In the genomic region with DNA sequence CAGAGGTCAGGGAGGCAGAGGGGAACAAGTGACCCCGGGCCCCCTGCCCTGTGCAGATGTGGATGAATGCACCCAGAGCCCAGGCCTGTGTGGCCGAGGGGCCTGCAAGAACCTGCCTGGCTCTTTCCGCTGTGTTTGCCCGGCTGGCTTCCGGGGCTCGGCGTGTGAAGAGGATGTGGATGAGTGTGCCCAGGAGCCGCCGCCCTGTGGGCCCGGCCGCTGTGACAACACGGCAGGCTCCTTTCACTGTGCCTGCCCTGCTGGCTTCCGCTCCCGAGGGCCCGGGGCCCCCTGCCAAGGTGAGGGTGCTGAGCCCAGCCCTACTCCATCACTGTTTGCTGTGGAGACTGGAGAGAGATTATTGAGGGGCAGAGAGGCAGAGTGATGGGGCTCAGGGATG, we compare ENCODE assay signal across 9 cellular contexts. TPM values are rescaled to one million over a fixed set of nuclear protein-coding genes. Genes with fewer than 3 reads are reported as not detected.
DNase-seq lines count a peak whose midpoint lies in the region; ATAC-seq and TF ChIP-seq lines count a peak whose summit lies in the region.
"Had no signal": no experiment of that assay in that cellular context is flagged by ENCODE, and none has a peak within 500 bp of the region (broad histone marks: within the 10 kb centered on the region; RNA-seq: fewer than 3 reads in every experiment).

No MANE protein-coding gene starts in this region.

- WGBS in heart left ventricle, 4 donors: 79 to 87% (median 85%) methylated on average over 10 to 15 of the region's 15 CpGs

- peaks cover 33% of the 10 kb centered on the region for H3K36me3 Mint-ChIP-seq in neural progenitor cell

- H3K27me3 ChIP-seq in heart left ventricle (no peaks in the 10 kb centered on the region), left lung (peaks cover 0 to 92% of the 10 kb centered on the region in 2 donors), vagina (no peaks in the 10 kb centered on the region), neural progenitor cell (peaks cover 70% of the 10 kb centered on the region)

- intact Hi-C loops in heart left ventricle (cut with DNase I) (no loop called here), Right ventricle myocardium superior (cut with DNase I) (no loop called here), left lung (cut with DNase I) (no loop called here), vagina (cut with DNase I) (no loop called here)

- peaks cover 30% of the 10 kb centered on the region for H4K20me1 ChIP-seq in neural progenitor cell (ENCODE audit: low read depth)

- H3K4me1 Mint-ChIP-seq in neural progenitor cell: peaks cover 33% of the 10 kb centered on the region

- no peak overlapping the region for H3K4me3 Mint-ChIP-seq in neural progenitor cell

- peak in 2 of 5 donors; percentile 13 to 46 for DNase-seq in heart left ventricle
- DNase-seq in Right ventricle myocardium superior: no peak
- DNase-seq in activated effector memory CD4-positive, alpha-beta T cell treated with Interleukin-2 at 50 U/mL for 16 hours: peak; percentile 53
- DNase-seq in left lung: peak in 1 of 2 donors; percentile 86
- DNase-seq in vagina (ENCODE audit: extremely low spot score in 2 of 2): no peak
- DNase-seq in neural progenitor cell (ENCODE audit: low spot score): no peak
- no peak for DNase-seq in NCI-H1436 treated with DMSO at 0.1 percent for 48 hours (lab: John Stamatoyannopoulos, UW)
- DNase-seq in NCI-H774 (lab: John Stamatoyannopoulos, UW): no peak

- peaks cover 40% of the 10 kb centered on the region for H3K27me3 Mint-ChIP-seq in neural progenitor cell (ENCODE audit: insufficient read depth, low read depth)

- ATAC-seq in heart left ventricle (no peak), Right ventricle myocardium superior (ENCODE audit: poor library complexity) (no peak), left lung (peak; percentile 12)

- TF ChIP-seq CTCF in heart left ventricle (IDR thresholded peaks at IDR 0.05) (no peak), left lung (IDR thresholded peaks at IDR 0.05) (no peak), vagina (IDR thresholded peaks at IDR 0.05) (no peak), neural progenitor cell (IDR thresholded peaks at IDR 0.05) (no peak)

- H3K4me2 ChIP-seq in neural progenitor cell: no peak overlapping the region

- no peaks in the 10 kb centered on the region for H3K79me2 ChIP-seq in neural progenitor cell (ENCODE audit: low read depth)

- H3K4me3 ChIP-seq in heart left ventricle: peak overlapping the region in 2 of 12 donors; percentile 57 to 64
- peak overlapping the region in 1 of 2 donors; percentile 52 for H3K4me3 ChIP-seq in left lung
- peak overlapping the region in 1 of 2 donors; percentile 30 for H3K4me3 ChIP-seq in vagina
- no peak overlapping the region for H3K4me3 ChIP-seq in neural progenitor cell
- H3K4me3 ChIP-seq: right lobe of liver had no signal

- peaks cover 35% of the 10 kb centered on the region for H3F3A ChIP-seq in neural progenitor cell (ENCODE audit: low read depth)

- H3K4me1 ChIP-seq in heart left ventricle: peaks cover 0 to 60% (median 35%) of the 10 kb centered on the region in 12 donors
- peaks cover 12 to 56% of the 10 kb centered on the region in 2 donors for H3K4me1 ChIP-seq in left lung
- peaks cover 82% of the 10 kb centered on the region for H3K4me1 ChIP-seq in vagina
- H3K4me1 ChIP-seq in neural progenitor cell: peaks cover 12% of the 10 kb centered on the region

- H3K27ac ChIP-seq in heart left ventricle (peak overlapping the region in 10 of 12 donors; percentile 77 to 97 (median 88)), left lung (peak overlapping the region; percentile 74 to 78), vagina (peak overlapping the region; percentile 88), neural progenitor cell (no peak overlapping the region)
- H3K27ac ChIP-seq: right lobe of liver had no signal

- H3K27ac Mint-ChIP-seq in neural progenitor cell: no peak overlapping the region

- TF ChIP-seq POLR2A in heart left ventricle (IDR thresholded peaks at IDR 0.05): no peak
- TF ChIP-seq POLR2A in vagina (IDR thresholded peaks at IDR 0.05): no peak

- no peak overlapping the region for H3K9ac ChIP-seq in neural progenitor cell

- H2AFZ ChIP-seq in neural progenitor cell (replicated peaks): no peak overlapping the region

- peaks cover 5% of the 10 kb centered on the region for H3K9me3 Mint-ChIP-seq in neural progenitor cell

- H3K9me3 ChIP-seq in heart left ventricle (no peaks in the 10 kb centered on the region), left lung (no peaks in the 10 kb centered on the region), vagina (no peaks in the 10 kb centered on the region), neural progenitor cell (ENCODE audit: low read depth) (no peaks in the 10 kb centered on the region)
- H3K9me3 ChIP-seq: right lobe of liver had no signal

- peaks cover 0 to 43% (median 0%) of the 10 kb centered on the region in 9 donors for H3K36me3 ChIP-seq in heart left ventricle
- no peaks in the 10 kb centered on the region for H3K36me3 ChIP-seq in left lung
- H3K36me3 ChIP-seq in vagina: no peaks in the 10 kb centered on the region
- H3K36me3 ChIP-seq in neural progenitor cell: peaks cover 5% of the 10 kb centered on the region
- H3K36me3 ChIP-seq: right lobe of liver had no signal

RNA-seq across cellular contexts. Expression of a gene that starts 9.9 kb away (rescaled TPM):
- total RNA-seq in heart left ventricle (100 to 1,000 TPM; 101 to 319 (median 212) TPM), Right ventricle myocardium superior (296 TPM), left lung (100 to 1,000 TPM; 151 to 181 TPM), vagina (983 TPM), neural progenitor cell (ENCODE audit: low replicate concordance) (24.7 and 70.0 TPM in 2 replicates)
- polyA plus RNA-seq in heart left ventricle: 100 to 1,000 TPM in 1 of 2 donors, 10 to 100 TPM in 1; 95.0 to 121 TPM

RNA-seq across cellular contexts. Expression of a gene that starts 34.4 kb away (rescaled TPM):
- 10 to 100 TPM; 16.4 to 52.8 (median 18.4) TPM for total RNA-seq in heart left ventricle
- polyA plus RNA-seq in heart left ventricle: 10 to 100 TPM; 23.2 to 37.0 TPM
- 15.7 TPM for total RNA-seq in Right ventricle myocardium superior
- total RNA-seq in left lung: 100 to 1,000 TPM in 1 of 2 donors, 10 to 100 TPM in 1; 73.9 to 122 TPM
- 51.6 TPM for total RNA-seq in vagina
- 20.6 and 63.7 TPM in 2 replicates for total RNA-seq in neural progenitor cell (ENCODE audit: low replicate concordance)
